In genomic region chr1:8447616-8448150, GRCh38 we compare ENCODE assay signal across 18 cellular contexts.
DNase-seq lines count a peak whose midpoint lies in the region; ATAC-seq and TF ChIP-seq lines count a peak whose summit lies in the region.
"Had no signal": no experiment of that assay in that cellular context is flagged by ENCODE, and none has a peak within 500 bp of the region (broad histone marks: within the 10 kb centered on the region; RNA-seq: fewer than 3 reads in every experiment).

No MANE protein-coding gene starts in this region.

- H3K27ac ChIP-seq in cardiac muscle cell (peak overlapping the region; percentile 39), sigmoid colon (peak overlapping the region in 3 of 4 donors; percentile 78 to 84 (median 80))
- H3K27ac ChIP-seq: SJSA1 had no signal

- peaks cover 11% of the 10 kb centered on the region for H3K4me1 Mint-ChIP-seq in activated naive CD8-positive, alpha-beta T cell treated with anti-CD3 and anti-CD28 coated beads for 36 hours

- ATAC-seq in left cardiac atrium = no peak
- ATAC-seq in HG02885 (IDR thresholded peaks at IDR 0.05; ENCODE audit: poor library complexity, unreplicated experiment) = no peak

- TF ChIP-seq CTCF in cardiac muscle cell (IDR thresholded peaks at IDR 0.05; ENCODE audit: low read depth, low read length) = no peak
- no peak for TF ChIP-seq CTCF in fibroblast of villous mesenchyme (IDR thresholded peaks at IDR 0.05; ENCODE audit: insufficient read depth, low read depth, low read length)
- no peak for TF ChIP-seq CTCF in sigmoid colon (IDR thresholded peaks at IDR 0.05)

- peaks cover 20% of the 10 kb centered on the region for H3K4me1 ChIP-seq in cardiac muscle cell (ENCODE audit: low read depth)
- H3K4me1 ChIP-seq in sigmoid colon = peaks cover 0 to 34% (median 24%) of the 10 kb centered on the region in 4 donors

- H3K9me3 Mint-ChIP-seq in activated naive CD8-positive, alpha-beta T cell treated with anti-CD3 and anti-CD28 coated beads for 36 hours = peaks cover 1% of the 10 kb centered on the region

- H3K9me3 ChIP-seq in cardiac muscle cell (ENCODE audit: low read depth) (no peaks in the 10 kb centered on the region), sigmoid colon (no peaks in the 10 kb centered on the region)
- H3K9me3 ChIP-seq: MG63, SJSA1 had no signal

- H3K36me3 Mint-ChIP-seq in activated naive CD8-positive, alpha-beta T cell treated with anti-CD3 and anti-CD28 coated beads for 36 hours = peaks cover 17% of the 10 kb centered on the region

- DNase-seq in cardiac muscle cell (ENCODE audit: low read depth in 1 of 2, low spot score in 1 of 2) = no peak
- no peak for DNase-seq in left cardiac atrium
- DNase-seq in fibroblast of villous mesenchyme (ENCODE audit: low read depth) = peak; percentile 43
- DNase-seq in sigmoid colon = no peak
- no peak for DNase-seq in NOMO-1 treated with dmso at 0.1 percent for 144 hours (lab: John Stamatoyannopoulos, UW; ENCODE audit: unreplicated experiment)
- no peak for DNase-seq in activated naive CD8-positive, alpha-beta T cell treated with anti-CD3 and anti-CD28 coated beads for 36 hours
- DNase-seq: 8988T, ACHN, DMS153, DND-41, KG1, MG63, NCI-H2029 treated with DMSO at 0.1 percent for 48 hours, NCI-H526 treated with DMSO at 0.1 percent for 48 hours, Right ventricle myocardium superior, RPMI8226 had no signal

- H3K27ac Mint-ChIP-seq in activated naive CD8-positive, alpha-beta T cell treated with anti-CD3 and anti-CD28 coated beads for 36 hours = no peak overlapping the region

- WGBS in sigmoid colon, 2 donors = 92 to 93% methylated on average over 9 of the region's 9 CpGs

- H3K27me3 ChIP-seq in cardiac muscle cell = no peaks in the 10 kb centered on the region
- H3K27me3 ChIP-seq in sigmoid colon = no peaks in the 10 kb centered on the region
- H3K27me3 ChIP-seq: MG63, SJSA1 had no signal

- no peak overlapping the region for H3K4me3 Mint-ChIP-seq in activated naive CD8-positive, alpha-beta T cell treated with anti-CD3 and anti-CD28 coated beads for 36 hours

- TF ChIP-seq POLR2A in sigmoid colon (IDR thresholded peaks at IDR 0.05) = no peak

- H3K4me3 ChIP-seq in cardiac muscle cell (no peak overlapping the region), fibroblast of villous mesenchyme (ENCODE audit: low read depth, low read length) (no peak overlapping the region), sigmoid colon (no peak overlapping the region)
- H3K4me3 ChIP-seq: MG63, SJSA1 had no signal

- H3K27me3 Mint-ChIP-seq in activated naive CD8-positive, alpha-beta T cell treated with anti-CD3 and anti-CD28 coated beads for 36 hours = no peaks in the 10 kb centered on the region

- H3K36me3 ChIP-seq in cardiac muscle cell = no peaks in the 10 kb centered on the region
- H3K36me3 ChIP-seq in sigmoid colon = no peaks in the 10 kb centered on the region
- H3K36me3 ChIP-seq: MG63 had no signal

- intact Hi-C loops in left cardiac atrium (cut with DNase I) (no loop called here), sigmoid colon (cut with DNase I) (no loop called here)

- TF ChIP-seq EP300 in sigmoid colon (IDR thresholded peaks at IDR 0.05) = no peak
